24 cellular contexts compared by ENCODE assay signal in genomic region chr11:45141171-45141570, GRCh38. TPM values are rescaled to one million over a fixed set of nuclear protein-coding genes. Genes with fewer than 3 reads are reported as not detected.
A peak's percentile ranks its signal among the peaks of the same experiment; 100 is the strongest.
DNase-seq lines count a peak whose midpoint lies in the region; ATAC-seq and TF ChIP-seq lines count a peak whose summit lies in the region.
"Had no signal": no experiment of that assay in that cellular context is flagged by ENCODE, and none has a peak within 500 bp of the region (broad histone marks: within the 10 kb centered on the region; RNA-seq: fewer than 3 reads in every experiment).

No MANE protein-coding gene starts in this region.

- peak; percentile 35 to 64 for ATAC-seq in activated CD4-positive, CD25-positive, alpha-beta regulatory T cell treated with anti-CD3 and anti-CD28 coated beads, Interleukin-2, amount 50 U/mL, for 24 hours
- ATAC-seq in HG02588 (IDR thresholded peaks at IDR 0.05; ENCODE audit: unreplicated experiment) (peak; percentile 53), right lobe of liver (no peak)
- ATAC-seq: HCT116, K562, pancreas, sciatic nerve had no signal

- no peaks in the 10 kb centered on the region for H3K9me3 Mint-ChIP-seq in activated CD4-positive, alpha-beta memory T cell treated with anti-CD3 and anti-CD28 coated beads, Interleukin-2, amount 10 ng/mL, durations not matched to agents 7 days and 5 days
- H3K9me3 Mint-ChIP-seq: naive B cell had no signal

- H3K27ac ChIP-seq in uterus (no peak overlapping the region), right lobe of liver (no peak overlapping the region)
- H3K27ac ChIP-seq: pancreas had no signal

- H3K27me3 ChIP-seq in uterus (no peaks in the 10 kb centered on the region), right lobe of liver (no peaks in the 10 kb centered on the region)
- H3K27me3 ChIP-seq: pancreas had no signal

- 0% methylated on average over 1 of the region's 1 CpG for WGBS in right lobe of liver (ENCODE audit: insufficient coverage, low coverage, low lambda C conversion rate, missing lambda C conversion rate)

- H3K4me3 Mint-ChIP-seq in activated CD4-positive, alpha-beta memory T cell treated with anti-CD3 and anti-CD28 coated beads, Interleukin-2, amount 10 ng/mL, durations not matched to agents 7 days and 5 days, result no peak overlapping the region
- H3K4me3 Mint-ChIP-seq: B cell, naive B cell had no signal

- no peaks in the 10 kb centered on the region for H3K4me1 ChIP-seq in uterus
- peaks cover 0 to 10% (median 4%) of the 10 kb centered on the region in 4 donors for H3K4me1 ChIP-seq in right lobe of liver

- CTCF ChIA-PET in activated CD4-positive, alpha-beta memory T cell treated with anti-CD3 and anti-CD28 coated beads, Interleukin-2, amount 10 ng/mL, durations not matched to agents 7 days and 5 days (lab: Charles Lee), result no interaction called here

- H3K27me3 Mint-ChIP-seq in activated CD4-positive, alpha-beta memory T cell treated with anti-CD3 and anti-CD28 coated beads, Interleukin-2, amount 10 ng/mL, durations not matched to agents 7 days and 5 days, result peaks cover 56% of the 10 kb centered on the region

- DNase-seq in activated CD4-positive, CD25-positive, alpha-beta regulatory T cell (lab: John Stamatoyannopoulos, UW), result no peak
- DNase-seq in activated CD4-positive, alpha-beta memory T cell treated with anti-CD3 and anti-CD28 coated beads, Interleukin-2, amount 10 ng/mL, durations not matched to agents 7 days and 5 days, result peak; percentile 33
- peak; percentile 52 for DNase-seq in myocyte (ENCODE audit: low read depth)
- DNase-seq in uterus, result no peak
- no peak for DNase-seq in right lobe of liver
- DNase-seq in DMS79 (lab: John Stamatoyannopoulos, UW), result no peak
- DNase-seq: 8988T; activated CD4-positive, alpha-beta T cell treated with anti-CD3 and anti-CD28 coated beads for 1 hour; COR-L47; kidney; naive B cell; NCI-H1092; NCI-H2081 treated with DMSO at 0.1 percent for 48 hours; pancreas; RPMI8226; SK-N-SH; stimulated activated CD4-positive, alpha-beta T cell treated with anti-CD3 and anti-CD28 coated beads, Interleukin-2, amount 100 ng/mL, for 24 hours; T-helper 9 cell had no signal

- H3K4me3 ChIP-seq in uterus, result no peak overlapping the region
- no peak overlapping the region for H3K4me3 ChIP-seq in right lobe of liver
- H3K4me3 ChIP-seq: K562, pancreas had no signal

- no peaks in the 10 kb centered on the region for H3K9me3 ChIP-seq in uterus
- H3K9me3 ChIP-seq in right lobe of liver, result no peaks in the 10 kb centered on the region
- H3K9me3 ChIP-seq: pancreas, SK-N-SH had no signal

- H3K36me3 ChIP-seq in uterus, result no peaks in the 10 kb centered on the region
- no peaks in the 10 kb centered on the region for H3K36me3 ChIP-seq in right lobe of liver
- H3K36me3 ChIP-seq: pancreas had no signal

- no peak for TF ChIP-seq POLR2A in uterus (IDR thresholded peaks at IDR 0.05)
- no peak for TF ChIP-seq POLR2A in right lobe of liver (IDR thresholded peaks at IDR 0.05)

- no peak overlapping the region for H3K27ac Mint-ChIP-seq in activated CD4-positive, alpha-beta memory T cell treated with anti-CD3 and anti-CD28 coated beads, Interleukin-2, amount 10 ng/mL, durations not matched to agents 7 days and 5 days
- H3K27ac Mint-ChIP-seq: B cell had no signal

- TF ChIP-seq CTCF in uterus (IDR thresholded peaks at IDR 0.05) (no peak), right lobe of liver (IDR thresholded peaks at IDR 0.05) (no peak)

- POLR2A ChIA-PET in activated CD4-positive, alpha-beta memory T cell treated with anti-CD3 and anti-CD28 coated beads, Interleukin-2, amount 10 ng/mL, durations not matched to agents 7 days and 5 days (lab: Charles Lee), result no interaction called here

- intact Hi-C loops in uterus (cut with DNase I; ENCODE audit: low total_unique reads) (no loop called here), right lobe of liver (cut with DNase I) (no loop called here)

- peaks cover 24% of the 10 kb centered on the region for H3K4me1 Mint-ChIP-seq in activated CD4-positive, alpha-beta memory T cell treated with anti-CD3 and anti-CD28 coated beads, Interleukin-2, amount 10 ng/mL, durations not matched to agents 7 days and 5 days

- H3K36me3 Mint-ChIP-seq in activated CD4-positive, alpha-beta memory T cell treated with anti-CD3 and anti-CD28 coated beads, Interleukin-2, amount 10 ng/mL, durations not matched to agents 7 days and 5 days (ENCODE audit: low read depth), result no peaks in the 10 kb centered on the region
- H3K36me3 Mint-ChIP-seq: naive B cell had no signal

RNA-seq across cellular contexts. Expression of gene PRDM11, which starts 5.3 kb away (rescaled TPM):
- under 1 TPM; 0.78 to 0.85 TPM for total RNA-seq in activated CD4-positive, alpha-beta memory T cell treated with anti-CD3 and anti-CD28 coated beads, Interleukin-2, amount 10 ng/mL, durations not matched to agents 7 days and 5 days
- total RNA-seq in myocyte (4.2 and 6.3 TPM in 2 replicates), uterus (100 to 1,000 TPM in 1 of 4 donors, 10 to 100 TPM in 2, 1 to 10 TPM in 1; 7.4 to 318 (median 58.5) TPM), right lobe of liver (1 to 10 TPM; 1.4 to 4.1 (median 3.8) TPM)
- 5.5 TPM for polyA plus RNA-seq in myocyte (2012)

Comparison
In these comparisons a context has a peak if more than half of its experiments do, and no peak if none do; other contexts are left out.
1. ATAC-seq: peak in activated CD4-positive, CD25-positive, alpha-beta regulatory T cell treated with anti-CD3 and anti-CD28 coated beads, Interleukin-2, amount 50 U/mL, for 24 hours (2 of 2) and HG02588 (single experiment); none in right lobe of liver (0 of 4).
2. DNase-seq: peak in activated CD4-positive, alpha-beta memory T cell treated with anti-CD3 and anti-CD28 coated beads, Interleukin-2, amount 10 ng/mL, durations not matched to agents 7 days and 5 days (single experiment) and myocyte (single experiment); none in activated CD4-positive, CD25-positive, alpha-beta regulatory T cell (0 of 4), uterus (0 of 2), right lobe of liver (0 of 3) and DMS79 (single experiment).